Comparison of ENCODE assay signal across 30 cellular contexts in the genomic region with DNA sequence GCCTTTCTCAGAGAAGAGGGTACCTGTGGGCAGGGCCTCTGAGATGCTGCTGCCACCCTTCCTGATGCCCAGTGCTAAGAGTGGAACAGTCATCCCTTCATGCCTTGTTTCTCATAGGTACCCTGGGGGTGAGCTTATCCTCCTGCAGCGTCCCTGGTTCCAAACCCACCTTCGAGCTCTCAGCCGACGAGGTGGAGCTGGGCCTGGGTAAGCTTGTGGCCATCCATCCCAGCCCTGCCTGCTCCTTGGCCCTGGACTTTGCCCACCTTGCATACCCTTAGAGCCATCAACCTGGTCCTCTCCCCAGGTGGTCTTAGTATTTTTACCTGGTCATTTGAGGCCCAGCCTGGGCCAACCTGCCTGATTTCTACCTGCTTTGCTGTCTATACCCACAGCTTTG.
"Had no signal": no experiment of that assay in that cellular context is flagged by ENCODE, and none has a peak within 500 bp of the region (broad histone marks: within the 10 kb centered on the region; RNA-seq: fewer than 3 reads in every experiment).

No MANE protein-coding gene starts in this region.

- H3K4me3 ChIP-seq: ascending aorta, esophagus muscularis mucosa, heart left ventricle, testis had no signal

- DNase-seq: activated CD4-positive, alpha-beta memory T cell treated with anti-CD3 and anti-CD28 coated beads for 36 hours; activated CD4-positive, alpha-beta T cell treated with anti-CD3 and anti-CD28 coated beads, Interleukin-2, amount 10 ng/mL, durations not matched to agents 24 days and 14 days; activated CD4-positive, CD25-positive, alpha-beta regulatory T cell treated with anti-CD3 and anti-CD28 coated beads, Interleukin-2, amount 50 U/mL, for 72 hours; activated CD8-positive, alpha-beta memory T cell treated with anti-CD3 and anti-CD28 coated beads, Interleukin-2, amount 50 U/mL, for 48 hours; activated naive CD4-positive, alpha-beta T cell; activated T-cell treated with anti-CD3 and anti-CD28 coated beads, Interleukin-2, amount 50 U/mL, for 24 hours; brain microvascular endothelial cell; caudate nucleus; effector CD4-positive, alpha-beta T cell; foreskin keratinocyte; hypothalamus; immature natural killer cell; kidney; midbrain; naive thymus-derived CD8-positive, alpha-beta T cell; occipital lobe; right cardiac atrium; stimulated activated CD4-positive, alpha-beta T cell treated with anti-CD3 and anti-CD28 coated beads, Interleukin-15, amount 100 ng/mL, for 24 hours; stimulated activated CD4-positive, alpha-beta T cell treated with anti-CD3 and anti-CD28 coated beads, Interleukin-2, amount 100 ng/mL, for 24 hours; stimulated activated naive CD4-positive, alpha-beta T cell treated with Interleukin-2 at 50 U/mL for 16 hours; T-helper 2 cell; testis; trophoblast cell had no signal

- FAIRE-seq: kidney, urothelium cell line had no signal

- H3K27ac Mint-ChIP-seq: activated CD4-positive, alpha-beta memory T cell treated with anti-CD3 and anti-CD28 coated beads for 36 hours; activated CD4-positive, alpha-beta T cell treated with anti-CD3 and anti-CD28 coated beads, Interleukin-2, amount 10 ng/mL, durations not matched to agents 24 days and 14 days; activated T-cell treated with anti-CD3 and anti-CD28 coated beads, Interleukin-2, amount 50 U/mL, for 24 hours; dendritic cell treated with granulocyte-macrophage colony-stimulating factor and Interleukin-4, amounts not matched to agents 40 ng/mL and 50 ng/mL, for 4 days; immature natural killer cell had no signal

- H3K27me3 Mint-ChIP-seq: activated CD4-positive, alpha-beta memory T cell treated with anti-CD3 and anti-CD28 coated beads for 36 hours; activated CD4-positive, alpha-beta T cell treated with anti-CD3 and anti-CD28 coated beads, Interleukin-2, amount 10 ng/mL, durations not matched to agents 24 days and 14 days; activated T-cell treated with anti-CD3 and anti-CD28 coated beads, Interleukin-2, amount 50 U/mL, for 24 hours; dendritic cell treated with granulocyte-macrophage colony-stimulating factor and Interleukin-4, amounts not matched to agents 40 ng/mL and 50 ng/mL, for 4 days; naive thymus-derived CD8-positive, alpha-beta T cell had no signal

- H3K9me3 Mint-ChIP-seq: activated CD4-positive, alpha-beta memory T cell treated with anti-CD3 and anti-CD28 coated beads for 36 hours; activated CD4-positive, alpha-beta T cell treated with anti-CD3 and anti-CD28 coated beads, Interleukin-2, amount 10 ng/mL, durations not matched to agents 24 days and 14 days; activated naive CD4-positive, alpha-beta T cell treated with anti-CD3 and anti-CD28 coated beads, Interleukin-2, amount 50 U/mL, for 72 hours; activated T-cell treated with anti-CD3 and anti-CD28 coated beads, Interleukin-2, amount 50 U/mL, for 24 hours; dendritic cell treated with granulocyte-macrophage colony-stimulating factor and Interleukin-4, amounts not matched to agents 40 ng/mL and 50 ng/mL, for 4 days; immature natural killer cell; naive thymus-derived CD8-positive, alpha-beta T cell; neural crest cell had no signal

- H3K4me3 Mint-ChIP-seq: activated CD4-positive, alpha-beta memory T cell treated with anti-CD3 and anti-CD28 coated beads for 36 hours; activated CD4-positive, alpha-beta T cell treated with anti-CD3 and anti-CD28 coated beads, Interleukin-2, amount 10 ng/mL, durations not matched to agents 24 days and 14 days; activated T-cell treated with anti-CD3 and anti-CD28 coated beads, Interleukin-2, amount 50 U/mL, for 24 hours; dendritic cell treated with granulocyte-macrophage colony-stimulating factor and Interleukin-4, amounts not matched to agents 40 ng/mL and 50 ng/mL, for 4 days; immature natural killer cell; naive thymus-derived CD8-positive, alpha-beta T cell; neural crest cell had no signal

- H3K4me1 ChIP-seq: ascending aorta, foreskin keratinocyte, heart left ventricle had no signal

- H3K27ac ChIP-seq: ascending aorta, brain microvascular endothelial cell, esophagus muscularis mucosa, foreskin keratinocyte, heart left ventricle, testis had no signal

- H3K9me3 ChIP-seq: ascending aorta, esophagus muscularis mucosa, heart left ventricle, testis had no signal

- H3K4me1 Mint-ChIP-seq: immature natural killer cell had no signal

- H3K36me3 ChIP-seq: brain microvascular endothelial cell had no signal

- ATAC-seq: activated naive CD4-positive, alpha-beta T cell treated with anti-CD3 and anti-CD28 coated beads, Interleukin-2, amount 50 U/mL, for 72 hours; foreskin keratinocyte; heart left ventricle; naive thymus-derived CD8-positive, alpha-beta T cell; right cardiac atrium had no signal

- H3K27me3 ChIP-seq: ascending aorta, brain microvascular endothelial cell, esophagus muscularis mucosa, foreskin keratinocyte, heart left ventricle, testis had no signal
